Comparison of ENCODE assay signal across 22 cellular contexts in genomic region chr5:124054564-124054963, GRCh38.
DNase-seq lines count a peak whose midpoint lies in the region; ATAC-seq lines count a peak whose summit lies in the region.
"Had no signal": no experiment of that assay in that cellular context is flagged by ENCODE, and none has a peak within 500 bp of the region (broad histone marks: within the 10 kb centered on the region; RNA-seq: fewer than 3 reads in every experiment).

No MANE protein-coding gene starts in this region.

- H4K20me1 ChIP-seq in Karpas-422 (ENCODE audit: insufficient read depth, low read depth, low read length) = no peaks in the 10 kb centered on the region
- H4K20me1 ChIP-seq: BLaER1 treated with 17β-estradiol and CSF1 and Interleukin-3, amounts not matched to agents 10 nM and 100 nM had no signal

- no peaks in the 10 kb centered on the region for H3K27me3 ChIP-seq in Karpas-422 (ENCODE audit: low read length)
- H3K27me3 ChIP-seq: neural progenitor cell had no signal

- no peak overlapping the region for H2AFZ ChIP-seq in Karpas-422 (ENCODE audit: low read length)
- H2AFZ ChIP-seq: neural progenitor cell had no signal

- no peak for DNase-seq in stimulated activated effector memory CD8-positive, alpha-beta T cell treated with anti-CD3 and anti-CD28 coated beads, Interleukin-12 subunit alpha, Interleukin-12 subunit beta, amount 100 ng/mL, for 72 hours (ENCODE audit: low spot score in 2 of 2)
- DNase-seq in mesenteric fat pad (ENCODE audit: low spot score) (no peak), head of caudate nucleus (no peak), Karpas-422 (no peak)
- DNase-seq: activated CD4-positive, alpha-beta T cell treated with anti-CD3 and anti-CD28 coated beads, Interleukin-2, amount 50 U/mL, for 48 hours; activated gamma-delta T cell; Calu3; foreskin fibroblast; GOT3; hippocampal formation; MV-4-11; NCI-H187 treated with DMSO at 0.1 percent for 48 hours; stimulated activated naive CD4-positive, alpha-beta T cell had no signal

- no peaks in the 10 kb centered on the region for H3K36me3 Mint-ChIP-seq in stimulated activated effector memory CD8-positive, alpha-beta T cell treated with anti-CD3 and anti-CD28 coated beads, Interleukin-12 subunit alpha, Interleukin-12 subunit beta, amount 100 ng/mL, for 72 hours
- H3K36me3 Mint-ChIP-seq: neural progenitor cell, WTC11 had no signal

- ATAC-seq in GM18858 (IDR thresholded peaks at IDR 0.05; ENCODE audit: unreplicated experiment) (peak; percentile 44), GM21390 (IDR thresholded peaks at IDR 0.05; ENCODE audit: unreplicated experiment) (peak; percentile 57), HG02798 (IDR thresholded peaks at IDR 0.05; ENCODE audit: poor library complexity, unreplicated experiment) (peak; percentile 36), HG03565 (IDR thresholded peaks at IDR 0.05; ENCODE audit: unreplicated experiment) (peak; percentile 35)
- no peak for ATAC-seq in stimulated activated effector memory CD8-positive, alpha-beta T cell treated with anti-CD3 and anti-CD28 coated beads, Interleukin-12 subunit alpha, Interleukin-12 subunit beta, amount 100 ng/mL, for 72 hours
- ATAC-seq: K562, WTC11 had no signal

- H3K4me2 ChIP-seq in Karpas-422 (ENCODE audit: low read depth, low read length, poor library complexity, severe bottlenecking) = no peak overlapping the region
- H3K4me2 ChIP-seq: neural progenitor cell had no signal

- peaks cover 29% of the 10 kb centered on the region for H3K4me1 ChIP-seq in Karpas-422 (ENCODE audit: low read length)

- no peaks in the 10 kb centered on the region for H3K9me2 ChIP-seq in Karpas-422 (replicated peaks; ENCODE audit: insufficient read depth, low read length)

- intact Hi-C loops in head of caudate nucleus (cut with DNase I) = no loop called here

- no peak overlapping the region for H3K4me3 ChIP-seq in Karpas-422 (ENCODE audit: low read length)
- H3K4me3 ChIP-seq: BLaER1 treated with 17β-estradiol and CSF1 and Interleukin-3, amounts not matched to agents 10 nM and 100 nM; K562; neural progenitor cell had no signal

- no peaks in the 10 kb centered on the region for H3K4me1 Mint-ChIP-seq in stimulated activated effector memory CD8-positive, alpha-beta T cell treated with anti-CD3 and anti-CD28 coated beads, Interleukin-12 subunit alpha, Interleukin-12 subunit beta, amount 100 ng/mL, for 72 hours
- H3K4me1 Mint-ChIP-seq: WTC11 had no signal

- H3K79me2 ChIP-seq in Karpas-422 (ENCODE audit: low read length) = no peaks in the 10 kb centered on the region

- no peak overlapping the region for H3K27ac Mint-ChIP-seq in stimulated activated effector memory CD8-positive, alpha-beta T cell treated with anti-CD3 and anti-CD28 coated beads, Interleukin-12 subunit alpha, Interleukin-12 subunit beta, amount 100 ng/mL, for 72 hours
- H3K27ac Mint-ChIP-seq: neural progenitor cell; T-helper 2 cell treated with Interferon-gamma antibody and Interleukin-4, amounts not matched to agents 5 μg/mL and 100 μg/mL, for 36 hours; WTC11 had no signal

- no peak overlapping the region for H3K4me3 Mint-ChIP-seq in stimulated activated effector memory CD8-positive, alpha-beta T cell treated with anti-CD3 and anti-CD28 coated beads, Interleukin-12 subunit alpha, Interleukin-12 subunit beta, amount 100 ng/mL, for 72 hours
- H3K4me3 Mint-ChIP-seq: neural progenitor cell; T-helper 2 cell treated with Interferon-gamma antibody and Interleukin-4, amounts not matched to agents 5 μg/mL and 100 μg/mL, for 36 hours; WTC11 had no signal

- no peak overlapping the region for H3K9ac ChIP-seq in Karpas-422 (ENCODE audit: low read length)
- H3K9ac ChIP-seq: BLaER1 treated with 17β-estradiol and CSF1 and Interleukin-3, amounts not matched to agents 10 nM and 100 nM; neural progenitor cell had no signal

- H3K9me3 Mint-ChIP-seq in stimulated activated effector memory CD8-positive, alpha-beta T cell treated with anti-CD3 and anti-CD28 coated beads, Interleukin-12 subunit alpha, Interleukin-12 subunit beta, amount 100 ng/mL, for 72 hours = peaks cover 13% of the 10 kb centered on the region
- H3K9me3 Mint-ChIP-seq: neural progenitor cell, WTC11 had no signal

- no peak overlapping the region for H3K27ac ChIP-seq in Karpas-422 (ENCODE audit: low read length)
- H3K27ac ChIP-seq: BLaER1 treated with 17β-estradiol and CSF1 and Interleukin-3, amounts not matched to agents 10 nM and 100 nM; neural progenitor cell had no signal

- no peaks in the 10 kb centered on the region for H3K9me3 ChIP-seq in Karpas-422 (ENCODE audit: low read length)

- H3K36me3 ChIP-seq in Karpas-422 (ENCODE audit: insufficient read depth, low read length) = no peaks in the 10 kb centered on the region
- H3K36me3 ChIP-seq: BLaER1 treated with 17β-estradiol and CSF1 and Interleukin-3, amounts not matched to agents 10 nM and 100 nM; neural progenitor cell had no signal
